Comparison of ENCODE assay signal across 32 cellular contexts in genomic region chr20:31785089-31785488, GRCh38. TPM values are rescaled to one million over a fixed set of nuclear protein-coding genes. Genes with fewer than 3 reads are reported as not detected.
"Had no signal": no experiment of that assay in that cellular context is flagged by ENCODE, and none has a peak within 500 bp of the region (broad histone marks: within the 10 kb centered on the region; RNA-seq: fewer than 3 reads in every experiment).

No MANE protein-coding gene starts in this region.

- H3K4me1 ChIP-seq: left lung, lower lobe of right lung, pancreas, prostate gland, stomach, testis, thyroid gland, transverse colon, upper lobe of left lung, vagina had no signal

- H3K27ac ChIP-seq: left lung, lower lobe of right lung, pancreas, prostate gland, skin epidermis, stomach, testis, thyroid gland, transverse colon, upper lobe of left lung, vagina had no signal

- FAIRE-seq: islet of Langerhans, kidney, pancreas had no signal

- H3K9me3 ChIP-seq: left lung, lower lobe of right lung, pancreas, prostate gland, stomach, testis, thyroid gland, transverse colon, upper lobe of left lung, vagina had no signal

- H3K27me3 ChIP-seq: left lung, pancreas, stomach, testis, thyroid gland, transverse colon, upper lobe of left lung, vagina had no signal

- H3K4me3 ChIP-seq: left lung, lower lobe of right lung, pancreas, prostate gland, skin epidermis, stomach, testis, thyroid gland, transverse colon, upper lobe of left lung, vagina had no signal

- DNase-seq: immature natural killer cell; kidney; left colon; left lung; lower lobe of right lung; mammary epithelial cell; mesenchymal stem cell; naive thymus-derived CD8-positive, alpha-beta T cell; nucleus accumbens; pancreas; retina; right cardiac atrium; stimulated activated CD4-positive, alpha-beta T cell treated with anti-CD3 and anti-CD28 coated beads, Interleukin-12 subunit alpha, Interleukin-12 subunit beta, amount 100 ng/mL, for 4 hours; stimulated activated CD4-positive, alpha-beta T cell treated with anti-CD3 and anti-CD28 coated beads, Interleukin-15, amount 100 ng/mL, for 24 hours; stimulated activated CD4-positive, alpha-beta T cell treated with anti-CD3 and anti-CD28 coated beads, Interleukin-2, amount 100 ng/mL, for 24 hours; stimulated activated CD4-positive, alpha-beta T cell treated with anti-CD3 and anti-CD28 coated beads, Interleukin-4, amount 100 ng/mL, for 1 hour; stimulated activated naive B cell treated with anti-CD40 and anti-IgM and Interleukin-4, amounts not matched to agents 10 μg/mL and 1 μg/mL and 100 μg/mL, for 72 hours; stimulated activated naive CD8-positive, alpha-beta T cell treated with anti-CD3 and anti-CD28 coated beads, Interleukin-15, Interleukin-2, amounts not matched to agents 100 U/mL and 50 U/mL, for 24 hours; stomach; testis; thyroid gland; transverse colon; upper lobe of left lung had no signal

- H3K4me3 Mint-ChIP-seq: immature natural killer cell; naive thymus-derived CD8-positive, alpha-beta T cell; nephron; neural crest cell; stimulated activated naive B cell treated with anti-CD40 and anti-IgM and Interleukin-4, amounts not matched to agents 10 μg/mL and 1 μg/mL and 100 μg/mL, for 72 hours had no signal

- H3K36me3 ChIP-seq: lower lobe of right lung, pancreas, prostate gland, thyroid gland, transverse colon, upper lobe of left lung, vagina had no signal

- H3K9me3 Mint-ChIP-seq: immature natural killer cell; naive thymus-derived CD8-positive, alpha-beta T cell; nephron; neural crest cell; stimulated activated naive B cell treated with anti-CD40 and anti-IgM and Interleukin-4, amounts not matched to agents 10 μg/mL and 1 μg/mL and 100 μg/mL, for 72 hours had no signal

- H3K27ac Mint-ChIP-seq: immature natural killer cell; naive thymus-derived CD8-positive, alpha-beta T cell; nephron; stimulated activated naive B cell treated with anti-CD40 and anti-IgM and Interleukin-4, amounts not matched to agents 10 μg/mL and 1 μg/mL and 100 μg/mL, for 72 hours had no signal

- ATAC-seq: left colon; left lung; lower lobe of right lung; naive thymus-derived CD8-positive, alpha-beta T cell; pancreas; right cardiac atrium; sciatic nerve; stimulated activated naive B cell treated with anti-CD40 and anti-IgM and Interleukin-4, amounts not matched to agents 10 μg/mL and 1 μg/mL and 100 μg/mL, for 72 hours; stimulated activated naive CD8-positive, alpha-beta T cell treated with anti-CD3 and anti-CD28 coated beads, Interleukin-15, Interleukin-2, amounts not matched to agents 100 U/mL and 50 U/mL, for 24 hours had no signal

- H3K27me3 Mint-ChIP-seq: naive thymus-derived CD8-positive, alpha-beta T cell; stimulated activated naive B cell treated with anti-CD40 and anti-IgM and Interleukin-4, amounts not matched to agents 10 μg/mL and 1 μg/mL and 100 μg/mL, for 72 hours had no signal

- H3K36me3 Mint-ChIP-seq: immature natural killer cell; naive thymus-derived CD8-positive, alpha-beta T cell had no signal

- H3K4me1 Mint-ChIP-seq: naive thymus-derived CD8-positive, alpha-beta T cell; nephron; stimulated activated naive B cell treated with anti-CD40 and anti-IgM and Interleukin-4, amounts not matched to agents 10 μg/mL and 1 μg/mL and 100 μg/mL, for 72 hours had no signal

RNA-seq across cellular contexts. Expression of gene MYLK2, which starts 34.1 kb away (rescaled TPM):
- total RNA-seq: kidney; left lung; lower lobe of right lung; mucosa of gallbladder; naive thymus-derived CD8-positive, alpha-beta T cell; upper lobe of left lung; vagina had no signal
- polyA plus RNA-seq: immature natural killer cell; naive thymus-derived CD8-positive, alpha-beta T cell; urinary bladder had no signal
